Comparison of ENCODE assay signal across 14 cellular contexts in genomic region chr3:122025296-122025695, GRCh38. TPM values are rescaled to one million over a fixed set of nuclear protein-coding genes. Genes with fewer than 3 reads are reported as not detected.
A peak's percentile ranks its signal among the peaks of the same experiment; 100 is the strongest.
DNase-seq lines count a peak whose midpoint lies in the region; ATAC-seq and TF ChIP-seq lines count a peak whose summit lies in the region.
"Had no signal": no experiment of that assay in that cellular context is flagged by ENCODE, and none has a peak within 500 bp of the region (broad histone marks: within the 10 kb centered on the region; RNA-seq: fewer than 3 reads in every experiment).

No MANE protein-coding gene starts in this region.

- peak overlapping the region; percentile 31 for H3K4me3 ChIP-seq in GM12865 (ENCODE audit: low read depth, low read length)
- H3K4me3 ChIP-seq in KMS-11 (IDR thresholded peaks at IDR 0.05; ENCODE audit: insufficient read depth, low read depth, low read length), result no peak overlapping the region
- H3K4me3 ChIP-seq in neural progenitor cell, result no peak overlapping the region
- no peak overlapping the region for H3K4me3 ChIP-seq in esophagus squamous epithelium
- H3K4me3 ChIP-seq: heart left ventricle had no signal

- no peaks in the 10 kb centered on the region for H3K9me3 Mint-ChIP-seq in neural progenitor cell
- H3K9me3 Mint-ChIP-seq: mesothelial cell of epicardium had no signal

- peaks cover 5% of the 10 kb centered on the region for H3K4me1 Mint-ChIP-seq in neural progenitor cell

- H4K20me1 ChIP-seq in KMS-11 (ENCODE audit: insufficient read depth), result no peaks in the 10 kb centered on the region
- H4K20me1 ChIP-seq in neural progenitor cell (ENCODE audit: low read depth), result no peaks in the 10 kb centered on the region

- no peaks in the 10 kb centered on the region for H3K36me3 Mint-ChIP-seq in neural progenitor cell
- H3K36me3 Mint-ChIP-seq: mesothelial cell of epicardium had no signal

- no peak for TF ChIP-seq POLR2A in esophagus squamous epithelium (IDR thresholded peaks at IDR 0.05)

- TF ChIP-seq CTCF in GM12865 (IDR thresholded peaks at IDR 0.05; ENCODE audit: insufficient read depth, low read depth, low read length, missing control alignments), result no peak
- TF ChIP-seq CTCF in KMS-11 (conservative IDR thresholded peaks at IDR 0.05; ENCODE audit: low read depth, low read length), result no peak
- TF ChIP-seq CTCF in neural progenitor cell (IDR thresholded peaks at IDR 0.05), result no peak
- TF ChIP-seq CTCF in esophagus squamous epithelium (IDR thresholded peaks at IDR 0.05), result no peak

- ATAC-seq in GM19372 (IDR thresholded peaks at IDR 0.05; ENCODE audit: low read depth, unreplicated experiment), result peak; percentile 73
- ATAC-seq in HG02884 (IDR thresholded peaks at IDR 0.05; ENCODE audit: unreplicated experiment), result peak; percentile 83
- no peak for ATAC-seq in left cardiac atrium
- ATAC-seq: heart left ventricle, sciatic nerve had no signal

- H3K9me3 ChIP-seq in neural progenitor cell (ENCODE audit: low read depth) (no peaks in the 10 kb centered on the region), esophagus squamous epithelium (no peaks in the 10 kb centered on the region)
- H3K9me3 ChIP-seq: heart left ventricle had no signal

- no peaks in the 10 kb centered on the region for H3F3A ChIP-seq in neural progenitor cell (ENCODE audit: low read depth)

- H2AFZ ChIP-seq in KMS-11 (ENCODE audit: low read depth) (no peak overlapping the region), neural progenitor cell (replicated peaks) (no peak overlapping the region)

- DNase-seq in GM12865 (ENCODE audit: low read depth), result peak; percentile 87
- DNase-seq in mesenteric fat pad (ENCODE audit: low spot score), result no peak
- DNase-seq in left cardiac atrium, result no peak
- DNase-seq in neural progenitor cell (ENCODE audit: low spot score), result no peak
- DNase-seq in esophagus squamous epithelium (lab: John Stamatoyannopoulos, UW), result no peak
- DNase-seq: activated gamma-delta T cell, heart left ventricle, KBM-7, NCI-H82 had no signal

- H3K27me3 ChIP-seq in KMS-11 (ENCODE audit: insufficient read depth, low read depth) (no peaks in the 10 kb centered on the region), neural progenitor cell (peaks cover 23% of the 10 kb centered on the region), esophagus squamous epithelium (peaks cover 0 to 19% (median 0%) of the 10 kb centered on the region in 4 donors)

- intact Hi-C loops in left cardiac atrium (cut with DNase I) (no loop called here), esophagus squamous epithelium (cut with DNase I) (no loop called here)

- H3K4me2 ChIP-seq in KMS-11 (peak overlapping the region; percentile 43), neural progenitor cell (no peak overlapping the region)

- H3K79me2 ChIP-seq in KMS-11 (ENCODE audit: insufficient read depth, low read depth), result no peaks in the 10 kb centered on the region
- no peaks in the 10 kb centered on the region for H3K79me2 ChIP-seq in neural progenitor cell (ENCODE audit: low read depth)

- H3K36me3 ChIP-seq in KMS-11 (ENCODE audit: insufficient read depth), result no peaks in the 10 kb centered on the region
- H3K36me3 ChIP-seq in neural progenitor cell, result no peaks in the 10 kb centered on the region
- H3K36me3 ChIP-seq in esophagus squamous epithelium, result no peaks in the 10 kb centered on the region
- H3K36me3 ChIP-seq: heart left ventricle had no signal

- peaks cover 2% of the 10 kb centered on the region for H3K27me3 Mint-ChIP-seq in neural progenitor cell (ENCODE audit: insufficient read depth, low read depth)

- H3K9ac ChIP-seq in KMS-11 (no peak overlapping the region), neural progenitor cell (no peak overlapping the region)

- no peak overlapping the region for H3K4me3 Mint-ChIP-seq in neural progenitor cell
- H3K4me3 Mint-ChIP-seq: mesothelial cell of epicardium had no signal

- H3K4me1 ChIP-seq in KMS-11 (ENCODE audit: low read depth, poor library complexity, severe bottlenecking) (peaks cover 39% of the 10 kb centered on the region), neural progenitor cell (peaks cover under 1% of the 10 kb centered on the region), esophagus squamous epithelium (peaks cover 0 to 21% (median 0%) of the 10 kb centered on the region in 3 donors)

- no peak overlapping the region for H3K27ac Mint-ChIP-seq in neural progenitor cell
- H3K27ac Mint-ChIP-seq: mesothelial cell of epicardium had no signal

- peak overlapping the region; percentile 8; the same call in 1 of the 2 replicates for H3K27ac ChIP-seq in KMS-11
- no peak overlapping the region for H3K27ac ChIP-seq in neural progenitor cell
- no peak overlapping the region for H3K27ac ChIP-seq in esophagus squamous epithelium
- H3K27ac ChIP-seq: heart left ventricle had no signal

RNA-seq across cellular contexts. Expression of gene ILDR1, which starts 3.2 kb away (rescaled TPM):
- total RNA-seq in mesenteric fat pad (not detected), left cardiac atrium (not detected), neural progenitor cell (ENCODE audit: low replicate concordance) (0.07 and 0.22 TPM in 2 replicates), esophagus squamous epithelium (1 to 10 TPM; 2.3 to 6.0 (median 3.6) TPM)
- total RNA-seq: sciatic nerve had no signal

RNA-seq across cellular contexts. Expression of gene CD86, which starts 29.9 kb away (rescaled TPM):
- total RNA-seq in mesenteric fat pad, result 15.4 TPM
- 1 to 10 TPM; 3.1 to 8.7 TPM for total RNA-seq in left cardiac atrium
- total RNA-seq in neural progenitor cell (ENCODE audit: low replicate concordance), result not detected in 2 replicates
- total RNA-seq in esophagus squamous epithelium, result 10 to 100 TPM in 1 of 4 donors, 1 to 10 TPM in 2, under 1 TPM in 1; 0.42 to 11.1 (median 3.3) TPM

Comparison
In these comparisons a context has a peak if more than half of its experiments do, and no peak if none do; other contexts are left out.
1. ATAC-seq: peak in GM19372 (single experiment) and HG02884 (single experiment); none in left cardiac atrium (0 of 2).